ENCODE assay signal across 29 cellular contexts in genomic region chr1:234999513-234999940, GRCh38.
DNase-seq lines count a peak whose midpoint lies in the region; ATAC-seq and TF ChIP-seq lines count a peak whose summit lies in the region.
"Had no signal": no experiment of that assay in that cellular context is flagged by ENCODE, and none has a peak within 500 bp of the region (broad histone marks: within the 10 kb centered on the region; RNA-seq: fewer than 3 reads in every experiment).

No MANE protein-coding gene starts in this region.

- H3K4me1 Mint-ChIP-seq in endodermal cell, result peaks cover 2% of the 10 kb centered on the region
- H3K4me1 Mint-ChIP-seq: activated T-helper 17 cell treated with anti-CD3 and anti-CD28 coated beads, Interleukin-2, amount 50 U/mL, for 72 hours had no signal

- no peak overlapping the region for H3K27ac Mint-ChIP-seq in endodermal cell
- H3K27ac Mint-ChIP-seq: activated T-helper 17 cell treated with anti-CD3 and anti-CD28 coated beads, Interleukin-2, amount 50 U/mL, for 72 hours; H9; progenitor cell of endocrine pancreas; WTC11 had no signal

- H3K36me3 ChIP-seq in left ventricle myocardium inferior, result no peaks in the 10 kb centered on the region
- no peaks in the 10 kb centered on the region for H3K36me3 ChIP-seq in endodermal cell (ENCODE audit: control insufficient read depth, insufficient read depth, low read length)
- no peaks in the 10 kb centered on the region for H3K36me3 ChIP-seq in psoas muscle (ENCODE audit: insufficient read depth in 1 of 2, low read depth in 1 of 2)
- H3K36me3 ChIP-seq in vagina, result no peaks in the 10 kb centered on the region
- H3K36me3 ChIP-seq in testis (ENCODE audit: low read depth, missing control alignments), result no peaks in the 10 kb centered on the region
- H3K36me3 ChIP-seq: lower lobe of right lung had no signal

- no peak for DNase-seq in left ventricle myocardium inferior
- DNase-seq in right cardiac atrium, result no peak
- DNase-seq in endodermal cell, result peak; percentile 42
- no peak for DNase-seq in psoas muscle
- no peak for DNase-seq in vagina (ENCODE audit: extremely low spot score in 2 of 2)
- no peak for DNase-seq in testis
- DNase-seq: activated CD4-positive, alpha-beta T cell treated with anti-CD3 and anti-CD28 coated beads, Interleukin-2, amount 50 U/mL, for 4 hours; activated naive CD8-positive, alpha-beta T cell treated with anti-CD3 and anti-CD28 coated beads, Interleukin-2, amount 10 ng/mL, durations not matched to agents 7 days and 5 days; Calu3; cerebellar nuclear complex; effector memory CD4-positive, alpha-beta T cell; H9; kidney; lower lobe of right lung; NCI-H1092 treated with DMSO at 0.1 percent for 48 hours; NCI-H1930; NCI-H748 treated with DMSO at 0.1 percent for 48 hours; SHP77 treated with DMSO at 0.1 percent for 48 hours; stimulated activated CD4-positive, alpha-beta T cell treated with anti-CD3 and anti-CD28 coated beads, Interleukin-2, amount 100 ng/mL, for 24 hours; substantia nigra; SW 1271; T1000 had no signal

- H3K27ac ChIP-seq in left ventricle myocardium inferior (replicated peaks) (peak overlapping the region; percentile 97), right cardiac atrium (ENCODE audit: low read length) (no peak overlapping the region), endodermal cell (ENCODE audit: low read depth, low read length) (no peak overlapping the region), psoas muscle (peak overlapping the region; percentile 98), vagina (peak overlapping the region; percentile 87), testis (no peak overlapping the region)
- H3K27ac ChIP-seq: lower lobe of right lung had no signal

- H3K4me3 Mint-ChIP-seq in endodermal cell, result no peak overlapping the region
- H3K4me3 Mint-ChIP-seq: activated naive CD8-positive, alpha-beta T cell treated with anti-CD3 and anti-CD28 coated beads, Interleukin-2, amount 10 ng/mL, durations not matched to agents 7 days and 5 days; activated T-helper 17 cell treated with anti-CD3 and anti-CD28 coated beads, Interleukin-2, amount 50 U/mL, for 72 hours; H9; WTC11 had no signal

- H3K9me3 ChIP-seq in left ventricle myocardium inferior (replicated peaks), result no peaks in the 10 kb centered on the region
- no peaks in the 10 kb centered on the region for H3K9me3 ChIP-seq in right cardiac atrium (ENCODE audit: control insufficient read depth, low read length)
- H3K9me3 ChIP-seq in endodermal cell (ENCODE audit: control insufficient read depth, low read length), result no peaks in the 10 kb centered on the region
- H3K9me3 ChIP-seq in psoas muscle, result no peaks in the 10 kb centered on the region
- H3K9me3 ChIP-seq in vagina, result no peaks in the 10 kb centered on the region
- H3K9me3 ChIP-seq in testis, result no peaks in the 10 kb centered on the region
- H3K9me3 ChIP-seq: lower lobe of right lung had no signal

- H3K36me3 Mint-ChIP-seq in endodermal cell (ENCODE audit: low read depth), result no peaks in the 10 kb centered on the region
- H3K36me3 Mint-ChIP-seq: WTC11 had no signal

- TF ChIP-seq POLR2A in vagina (IDR thresholded peaks at IDR 0.05), result no peak
- TF ChIP-seq POLR2A in testis (IDR thresholded peaks at IDR 0.05), result no peak

- no peak overlapping the region for H3K9ac ChIP-seq in endodermal cell (ENCODE audit: extremely low read depth, low read length, poor library complexity, severe bottlenecking)

- intact Hi-C loops in left ventricle myocardium inferior (cut with micrococcal nuclease), result loop anchor here (2.0 kb wide), 1 partner anchor 75 kb away; no protein-coding TSS in a partner anchor
- intact Hi-C loops in right cardiac atrium (cut with DNase I), result loop anchor here in 2 of 4 donors (5.0 to 10.0 kb wide), 3 partner anchors 48 to 465 kb away; partner anchors contain the start of gene IRF2BP2 (in 1 of the 2)
- intact Hi-C loops in psoas muscle (cut with DNase I), result loop anchor here (5.0 to 10.0 kb wide), 4 partner anchors 73 to 505 kb away; no protein-coding TSS in a partner anchor
- intact Hi-C loops in vagina (cut with DNase I), result loop anchor here (5.0 kb wide), 1 partner anchor 48 kb away; no protein-coding TSS in a partner anchor
- intact Hi-C loops in testis (cut with DNase I; ENCODE audit: low total_unique reads), result loop anchor here (10.0 kb wide), 1 partner anchor 505 kb away; no protein-coding TSS in a partner anchor

- no peak overlapping the region for H3K4me3 ChIP-seq in left ventricle myocardium inferior
- no peak overlapping the region for H3K4me3 ChIP-seq in right cardiac atrium (ENCODE audit: low read length)
- H3K4me3 ChIP-seq in endodermal cell (ENCODE audit: low read length), result no peak overlapping the region
- no peak overlapping the region for H3K4me3 ChIP-seq in psoas muscle
- H3K4me3 ChIP-seq in vagina, result no peak overlapping the region
- no peak overlapping the region for H3K4me3 ChIP-seq in testis
- H3K4me3 ChIP-seq: lower lobe of right lung, skin epidermis had no signal

- H3K4me1 ChIP-seq in left ventricle myocardium inferior (peaks cover 34% of the 10 kb centered on the region), right cardiac atrium (ENCODE audit: control insufficient read depth, insufficient read depth, low read length) (peaks cover 9% of the 10 kb centered on the region), endodermal cell (ENCODE audit: control insufficient read depth, insufficient read depth, low read length) (no peaks in the 10 kb centered on the region), psoas muscle (peaks cover 32% of the 10 kb centered on the region), vagina (peaks cover 28% of the 10 kb centered on the region), testis (peaks cover 18% of the 10 kb centered on the region)

- TF ChIP-seq CTCF in left ventricle myocardium inferior (IDR thresholded peaks at IDR 0.05; ENCODE audit: borderline replicate concordance) (no peak), endodermal cell (conservative IDR thresholded peaks at IDR 0.05) (no peak), psoas muscle (IDR thresholded peaks at IDR 0.05) (no peak), vagina (IDR thresholded peaks at IDR 0.05) (no peak), testis (IDR thresholded peaks at IDR 0.05) (no peak)

- no peaks in the 10 kb centered on the region for H3K27me3 ChIP-seq in left ventricle myocardium inferior (ENCODE audit: low read depth)
- no peaks in the 10 kb centered on the region for H3K27me3 ChIP-seq in right cardiac atrium (ENCODE audit: control insufficient read depth, insufficient read depth)
- no peaks in the 10 kb centered on the region for H3K27me3 ChIP-seq in endodermal cell (ENCODE audit: control insufficient read depth, insufficient read depth, low read length, poor library complexity, severe bottlenecking)
- H3K27me3 ChIP-seq in psoas muscle (ENCODE audit: insufficient read depth in 3 of 3, low read length in 2 of 3), result no peaks in the 10 kb centered on the region
- no peaks in the 10 kb centered on the region for H3K27me3 ChIP-seq in vagina
- no peaks in the 10 kb centered on the region for H3K27me3 ChIP-seq in testis

- ATAC-seq in right cardiac atrium (no peak), psoas muscle (no peak), HG03439 (IDR thresholded peaks at IDR 0.05; ENCODE audit: unreplicated experiment) (no peak), HG03108 (IDR thresholded peaks at IDR 0.05; ENCODE audit: unreplicated experiment) (no peak)
- ATAC-seq: activated T-helper 17 cell treated with anti-CD3 and anti-CD28 coated beads, Interleukin-2, amount 50 U/mL, for 72 hours; esophagus mucosa; lower lobe of right lung; WTC11 had no signal

- 95% methylated on average over 10 of the region's 10 CpGs for WGBS in right cardiac atrium
- WGBS in endodermal cell (ENCODE audit: insufficient coverage in 1 of 2, insufficient read length in 1 of 2), 2 experiments, result 95 to 100% methylated on average over 8 to 10 of the region's 10 CpGs
- WGBS in psoas muscle, 3 donors, result 91 to 98% (median 92%) methylated on average over 10 of the region's 10 CpGs
- WGBS in testis, 2 donors, result 97 to 99% methylated on average over 8 to 10 of the region's 10 CpGs

- no peaks in the 10 kb centered on the region for H3K9me3 Mint-ChIP-seq in endodermal cell
- H3K9me3 Mint-ChIP-seq: activated T-helper 17 cell treated with anti-CD3 and anti-CD28 coated beads, Interleukin-2, amount 50 U/mL, for 72 hours; H9; WTC11 had no signal

- no peaks in the 10 kb centered on the region for H3K27me3 Mint-ChIP-seq in endodermal cell (ENCODE audit: insufficient read depth)
- H3K27me3 Mint-ChIP-seq: activated naive CD8-positive, alpha-beta T cell treated with anti-CD3 and anti-CD28 coated beads, Interleukin-2, amount 10 ng/mL, durations not matched to agents 7 days and 5 days; activated T-helper 17 cell treated with anti-CD3 and anti-CD28 coated beads, Interleukin-2, amount 50 U/mL, for 72 hours; progenitor cell of endocrine pancreas had no signal

Comparison
In these comparisons a context has a peak if more than half of its experiments do, and no peak if none do; other contexts are left out.
1. H3K27ac ChIP-seq: peak in left ventricle myocardium inferior (single experiment), psoas muscle (single experiment) and vagina (single experiment); none in right cardiac atrium (single experiment), endodermal cell (single experiment) and testis (0 of 2).